8 cellular contexts compared by ENCODE assay signal in genomic region chr6:27126815-27127537, GRCh38.
DNase-seq lines count a peak whose midpoint lies in the region; TF ChIP-seq lines count a peak whose summit lies in the region.

No MANE protein-coding gene starts in this region.

- no peaks in the 10 kb centered on the region for H3K36me3 ChIP-seq in GM23248 (ENCODE audit: low read depth)
- no peaks in the 10 kb centered on the region for H3K36me3 ChIP-seq in iPS-18a (ENCODE audit: control insufficient read depth, low read depth, low read length)
- no peaks in the 10 kb centered on the region for H3K36me3 ChIP-seq in skeletal muscle tissue (ENCODE audit: control insufficient read depth in 3 of 3, insufficient read depth in 3 of 3, low read length in 3 of 3)

- H3K79me2 ChIP-seq in GM23248 (ENCODE audit: insufficient read depth), result 0 out of 2 replicates have a peak, but pooled peaks cover 7% of the 10 kb centered on the region

- H2AFZ ChIP-seq in GM23248, result peak overlapping the region; percentile 100

- peaks cover 12% of the 10 kb centered on the region; the same call in 1 of the 2 replicates for H3K4me1 ChIP-seq in GM23248 (ENCODE audit: insufficient read depth)
- peaks cover 22% of the 10 kb centered on the region for H3K4me1 ChIP-seq in iPS-18a (ENCODE audit: control insufficient read depth, low read depth, low read length)
- peaks cover 0 to 5% (median under 1%) of the 10 kb centered on the region in 3 donors for H3K4me1 ChIP-seq in skeletal muscle tissue (ENCODE audit: control insufficient read depth in 3 of 3, insufficient read depth in 3 of 3, low read length in 3 of 3)

- in situ Hi-C loops in GM23248 (cut with MboI) (loop anchor here (25.0 kb wide), 3 partner anchors 815 to 1090 kb away; a partner anchor contains a TSS), astrocyte of the spinal cord (cut with HindIII; ENCODE audit: low sequenced_read_pairs) (no loop called here)

- H3K27me3 ChIP-seq in GM23248 (replicated peaks; ENCODE audit: insufficient read depth) (no peaks in the 10 kb centered on the region), iPS-18a (ENCODE audit: control insufficient read depth, insufficient read depth, low read length) (no peaks in the 10 kb centered on the region), skeletal muscle tissue (ENCODE audit: control insufficient read depth in 3 of 3, insufficient read depth in 3 of 3, low read length in 3 of 3) (no peaks in the 10 kb centered on the region)

- H3F3A ChIP-seq in GM23248 (ENCODE audit: insufficient read depth), result peaks cover 23% of the 10 kb centered on the region

- TF ChIP-seq CTCF in astrocyte of the spinal cord (IDR thresholded peaks at IDR 0.05; ENCODE audit: low read depth, low read length), result peak; percentile 81

- H3K9ac ChIP-seq in GM23248 (peak overlapping the region; percentile 82), iPS-18a (ENCODE audit: low read length) (no peak overlapping the region), skeletal muscle tissue (ENCODE audit: low read depth in 1 of 3, low read length in 3 of 3) (peak overlapping the region in 2 of 3 donors; percentile 2 to 40)

- H3K9me3 ChIP-seq in GM23248 (ENCODE audit: low read depth), result no peaks in the 10 kb centered on the region
- H3K9me3 ChIP-seq in iPS-18a (ENCODE audit: control insufficient read depth, low read depth, low read length), result no peaks in the 10 kb centered on the region
- H3K9me3 ChIP-seq in skeletal muscle tissue (ENCODE audit: control insufficient read depth in 3 of 3, low read length in 3 of 3), result no peaks in the 10 kb centered on the region

- no peaks in the 10 kb centered on the region for H4K20me1 ChIP-seq in GM23248 (ENCODE audit: insufficient read depth)

- WGBS in GM23248 (ENCODE audit: low coverage in 1 of 2, low lambda C conversion rate in 2 of 2, missing lambda C conversion rate in 2 of 2), 2 experiments, result 21% methylated on average over 23 of the region's 23 CpGs

- H3K27ac ChIP-seq in GM23248 (peak overlapping the region; percentile 76), iPS-18a (ENCODE audit: low read length) (no peak overlapping the region), skeletal muscle tissue (ENCODE audit: low read depth, low read length) (peak overlapping the region; percentile 26)

- peak overlapping the region; percentile 85 for H3K4me3 ChIP-seq in GM23248
- peak overlapping the region; percentile 39 for H3K4me3 ChIP-seq in astrocyte of the spinal cord (ENCODE audit: low read depth, low read length)
- H3K4me3 ChIP-seq in iPS-18a (ENCODE audit: low read length), result peak overlapping the region; percentile 53
- H3K4me3 ChIP-seq in skeletal muscle tissue (ENCODE audit: low read length in 3 of 3), result peak overlapping the region; percentile 30 to 64 (median 49)

- H3K9me2 ChIP-seq in GM23248 (ENCODE audit: insufficient read depth), result no peaks in the 10 kb centered on the region

- DNase-seq in ELR (ENCODE audit: low read depth) (peak; percentile 93), GM23248 (peak; percentile 96), LoVo (ENCODE audit: low spot score) (peak; percentile 92), T1000 (lab: John Stamatoyannopoulos, UW) (peak; percentile 74), astrocyte of the spinal cord (ENCODE audit: low read depth, low spot score) (peak; percentile 95), cerebellum (ENCODE audit: low spot score) (no peak)

- peak overlapping the region; percentile 85 for H3K4me2 ChIP-seq in GM23248 (ENCODE audit: unreplicated experiment)
